In genomic region chr12:51217133-51217967, GRCh38 we compare ENCODE assay signal across 8 cellular contexts. TPM values are rescaled to one million over a fixed set of nuclear protein-coding genes. Genes with fewer than 3 reads are reported as not detected.
A peak's percentile ranks its signal among the peaks of the same experiment; 100 is the strongest.
DNase-seq lines count a peak whose midpoint lies in the region; ATAC-seq and TF ChIP-seq lines count a peak whose summit lies in the region.

No MANE protein-coding gene starts in this region.

- H3K4me1 Mint-ChIP-seq in mesothelial cell of epicardium, result peaks cover 13% of the 10 kb centered on the region
- H3K4me1 Mint-ChIP-seq in stimulated activated naive B cell treated with anti-CD40 and anti-IgM and Interleukin-4, amounts not matched to agents 10 μg/mL and 1 μg/mL and 100 μg/mL, for 72 hours, result peaks cover 13 to 24% of the 10 kb centered on the region in 2 donors

- peak overlapping the region; percentile 41; the same call in 1 of the 2 replicates for H3K27ac ChIP-seq in DOHH2 (ENCODE audit: low read depth, low read length)

- peak; percentile 74 for DNase-seq in NCI-H146 (lab: John Stamatoyannopoulos, UW)
- DNase-seq in activated CD8-positive, alpha-beta memory T cell treated with anti-CD3 and anti-CD28 coated beads, Interleukin-2, amount 50 U/mL, for 1 hour (ENCODE audit: extremely low read depth), result peak; percentile 22
- DNase-seq in mesothelial cell of epicardium (ENCODE audit: low spot score in 2 of 2, unreplicated experiment in 2 of 2), result peak; percentile 34 to 61
- peak; percentile 47 for DNase-seq in stimulated activated naive B cell treated with anti-CD40 and anti-IgM and Interleukin-4, amounts not matched to agents 10 μg/mL and 1 μg/mL and 100 μg/mL, for 72 hours
- DNase-seq in NOMO-1 treated with dmso at 0.1 percent for 144 hours (lab: John Stamatoyannopoulos, UW; ENCODE audit: unreplicated experiment), result no peak

- H3K27ac Mint-ChIP-seq in mesothelial cell of epicardium, result no peak overlapping the region
- H3K27ac Mint-ChIP-seq in stimulated activated naive B cell treated with anti-CD40 and anti-IgM and Interleukin-4, amounts not matched to agents 10 μg/mL and 1 μg/mL and 100 μg/mL, for 72 hours, result peak overlapping the region; percentile 97

- TF ChIP-seq CTCF in DOHH2 (IDR thresholded peaks at IDR 0.05; ENCODE audit: low read depth, low read length, poor library complexity, severe bottlenecking), result peak; percentile 41
- TF ChIP-seq CTCF in mesothelial cell of epicardium (IDR thresholded peaks at IDR 0.05; ENCODE audit: unreplicated experiment), result no peak

- ATAC-seq in GM21737 (IDR thresholded peaks at IDR 0.05; ENCODE audit: unreplicated experiment), result peak; percentile 20
- peak; percentile 50 to 69 for ATAC-seq in stimulated activated naive B cell treated with anti-CD40 and anti-IgM and Interleukin-4, amounts not matched to agents 10 μg/mL and 1 μg/mL and 100 μg/mL, for 72 hours (replicated peaks)

- H3K9me2 ChIP-seq in DOHH2 (replicated peaks; ENCODE audit: control insufficient read depth, low read length), result no peaks in the 10 kb centered on the region

- H4K20me1 ChIP-seq in DOHH2 (ENCODE audit: control insufficient read depth, insufficient read depth, low read depth, low read length), result no peaks in the 10 kb centered on the region

- H3K27me3 ChIP-seq in DOHH2 (ENCODE audit: control insufficient read depth, low read length) (no peaks in the 10 kb centered on the region), endocrine pancreas (ENCODE audit: control insufficient read depth, insufficient read depth, low read length) (no peaks in the 10 kb centered on the region)

- peak overlapping the region; percentile 81 for H3K9ac ChIP-seq in endocrine pancreas (ENCODE audit: control insufficient read depth, insufficient read depth, low read length)

- H3K4me3 Mint-ChIP-seq in mesothelial cell of epicardium, result peak overlapping the region; percentile 79
- H3K4me3 Mint-ChIP-seq in stimulated activated naive B cell treated with anti-CD40 and anti-IgM and Interleukin-4, amounts not matched to agents 10 μg/mL and 1 μg/mL and 100 μg/mL, for 72 hours, result peak overlapping the region; percentile 82 to 91

- peaks cover 17% of the 10 kb centered on the region for H3F3A ChIP-seq in DOHH2 (ENCODE audit: control insufficient read depth, insufficient read depth)

- H3K4me1 ChIP-seq in DOHH2 (ENCODE audit: control insufficient read depth, low read length) (peaks cover 15% of the 10 kb centered on the region), endocrine pancreas (ENCODE audit: control insufficient read depth, insufficient read depth, low read length) (peaks cover 10% of the 10 kb centered on the region)

- H3K27me3 Mint-ChIP-seq in mesothelial cell of epicardium (ENCODE audit: low read depth), result no peaks in the 10 kb centered on the region
- no peaks in the 10 kb centered on the region for H3K27me3 Mint-ChIP-seq in stimulated activated naive B cell treated with anti-CD40 and anti-IgM and Interleukin-4, amounts not matched to agents 10 μg/mL and 1 μg/mL and 100 μg/mL, for 72 hours

- H3K79me2 ChIP-seq in DOHH2 (ENCODE audit: control insufficient read depth, low read length), result no peaks in the 10 kb centered on the region

- H3K9me3 ChIP-seq in DOHH2 (ENCODE audit: control insufficient read depth, insufficient read depth, low read length) (no peaks in the 10 kb centered on the region), endocrine pancreas (ENCODE audit: control insufficient read depth, low read length) (no peaks in the 10 kb centered on the region)

- no peaks in the 10 kb centered on the region for H3K36me3 Mint-ChIP-seq in mesothelial cell of epicardium
- peaks cover 4 to 5% of the 10 kb centered on the region in 2 donors for H3K36me3 Mint-ChIP-seq in stimulated activated naive B cell treated with anti-CD40 and anti-IgM and Interleukin-4, amounts not matched to agents 10 μg/mL and 1 μg/mL and 100 μg/mL, for 72 hours

- no peaks in the 10 kb centered on the region for H3K36me3 ChIP-seq in DOHH2 (ENCODE audit: control insufficient read depth, low read length)
- H3K36me3 ChIP-seq in endocrine pancreas (ENCODE audit: control insufficient read depth, insufficient read depth, low read length), result no peaks in the 10 kb centered on the region

- no peaks in the 10 kb centered on the region for H3K9me3 Mint-ChIP-seq in mesothelial cell of epicardium
- H3K9me3 Mint-ChIP-seq in stimulated activated naive B cell treated with anti-CD40 and anti-IgM and Interleukin-4, amounts not matched to agents 10 μg/mL and 1 μg/mL and 100 μg/mL, for 72 hours, result no peaks in the 10 kb centered on the region

- peak overlapping the region; percentile 89 for H3K4me2 ChIP-seq in DOHH2 (ENCODE audit: low read length)

- H3K4me3 ChIP-seq in DOHH2 (ENCODE audit: low read length) (peak overlapping the region; percentile 75), endocrine pancreas (ENCODE audit: control insufficient read depth, insufficient read depth, low read length) (no peak overlapping the region)

RNA-seq across cellular contexts. Expression of gene POU6F1, which starts 0.5 kb away (rescaled TPM):
- total RNA-seq in mesothelial cell of epicardium, result 11.3 to 12.8 TPM (median 11.6 TPM) in 3 replicates

RNA-seq across cellular contexts. Expression of gene DAZAP2, which starts 21.3 kb away (rescaled TPM):
- total RNA-seq in mesothelial cell of epicardium, result 101 to 107 TPM (median 105 TPM) in 3 replicates

RNA-seq across cellular contexts. Expression of gene TFCP2, which starts 44.4 kb away (rescaled TPM):
- total RNA-seq in mesothelial cell of epicardium, result 43.3 to 45.6 TPM (median 44.9 TPM) in 3 replicates

RNA-seq across cellular contexts. Expression of gene SMAGP, which starts 52.9 kb away (rescaled TPM):
- 21.5 to 23.0 TPM (median 22.2 TPM) in 3 replicates for total RNA-seq in mesothelial cell of epicardium
